ENCODE assay signal across 18 cellular contexts in the genomic region with DNA sequence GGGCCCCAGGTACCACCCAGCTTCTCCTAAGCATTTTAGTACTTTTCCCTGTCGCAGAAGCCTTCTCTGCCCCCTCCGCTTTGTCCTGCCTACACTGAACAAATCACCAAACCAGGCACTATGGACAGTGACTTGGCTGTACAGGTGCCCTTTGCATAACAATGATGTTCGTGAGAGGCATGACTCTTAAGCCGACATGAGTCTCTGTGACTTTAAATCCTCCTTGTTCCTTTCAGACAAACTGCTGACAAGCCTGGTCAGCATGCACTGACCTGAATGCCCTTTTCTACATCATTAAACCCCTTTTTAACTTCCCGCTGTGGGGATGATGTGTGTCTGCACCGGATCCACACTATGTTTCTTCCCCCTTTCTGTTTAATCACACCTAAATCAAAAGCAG. TPM values are rescaled to one million over a fixed set of nuclear protein-coding genes. Genes with fewer than 3 reads are reported as not detected.
A peak's percentile ranks its signal among the peaks of the same experiment; 100 is the strongest.
DNase-seq lines count a peak whose midpoint lies in the region; TF ChIP-seq lines count a peak whose summit lies in the region.
"Had no signal": no experiment of that assay in that cellular context is flagged by ENCODE, and none has a peak within 500 bp of the region (broad histone marks: within the 10 kb centered on the region; RNA-seq: fewer than 3 reads in every experiment).

No MANE protein-coding gene starts in this region.

- no peak overlapping the region for H3K4me3 Mint-ChIP-seq in neural progenitor cell

- peaks cover 45% of the 10 kb centered on the region for H3K4me1 Mint-ChIP-seq in neural progenitor cell

- H3K9me3 ChIP-seq in HAP-1: no peaks in the 10 kb centered on the region
- no peaks in the 10 kb centered on the region for H3K9me3 ChIP-seq in ectodermal cell (ENCODE audit: control insufficient read depth, low read length)
- H3K9me3 ChIP-seq in neural progenitor cell (ENCODE audit: low read depth): no peaks in the 10 kb centered on the region
- H3K9me3 ChIP-seq: BLaER1 treated with 17β-estradiol and CSF1 and Interleukin-3, amounts not matched to agents 10 nM and 100 nM had no signal

- peaks cover 21% of the 10 kb centered on the region for H3F3A ChIP-seq in neural progenitor cell (ENCODE audit: low read depth)

- no peaks in the 10 kb centered on the region for H3K79me2 ChIP-seq in neural progenitor cell (ENCODE audit: low read depth)

- peak overlapping the region; percentile 62 for H3K4me2 ChIP-seq in neural progenitor cell
- H3K4me2 ChIP-seq: BLaER1 treated with 17β-estradiol and CSF1 and Interleukin-3, amounts not matched to agents 10 nM and 100 nM had no signal

- H3K9me3 Mint-ChIP-seq in neural progenitor cell: no peaks in the 10 kb centered on the region

- H3K4me1 ChIP-seq in HAP-1 (peaks cover 19% of the 10 kb centered on the region), ectodermal cell (ENCODE audit: control insufficient read depth, insufficient read depth, low read length) (peaks cover 43% of the 10 kb centered on the region), neural progenitor cell (peaks cover 76% of the 10 kb centered on the region)
- H3K4me1 ChIP-seq: BLaER1 treated with 17β-estradiol and CSF1 and Interleukin-3, amounts not matched to agents 10 nM and 100 nM had no signal

- H3K36me3 Mint-ChIP-seq in neural progenitor cell: no peaks in the 10 kb centered on the region

- no peak overlapping the region for H2AFZ ChIP-seq in neural progenitor cell (replicated peaks)

- H3K27me3 ChIP-seq in HAP-1 (ENCODE audit: low read depth): no peaks in the 10 kb centered on the region
- no peaks in the 10 kb centered on the region for H3K27me3 ChIP-seq in ectodermal cell (ENCODE audit: control insufficient read depth, insufficient read depth, low read length, poor library complexity, severe bottlenecking)
- no peaks in the 10 kb centered on the region for H3K27me3 ChIP-seq in neural progenitor cell
- H3K27me3 ChIP-seq: BLaER1 treated with 17β-estradiol and CSF1 and Interleukin-3, amounts not matched to agents 10 nM and 100 nM had no signal

- H4K20me1 ChIP-seq in neural progenitor cell (ENCODE audit: low read depth): no peaks in the 10 kb centered on the region
- H4K20me1 ChIP-seq: BLaER1 treated with 17β-estradiol and CSF1 and Interleukin-3, amounts not matched to agents 10 nM and 100 nM had no signal

- no peak overlapping the region for H3K9ac ChIP-seq in neural progenitor cell
- H3K9ac ChIP-seq: BLaER1 treated with 17β-estradiol and CSF1 and Interleukin-3, amounts not matched to agents 10 nM and 100 nM had no signal

- no peak overlapping the region for H3K27ac Mint-ChIP-seq in neural progenitor cell

- no peaks in the 10 kb centered on the region for H3K36me3 ChIP-seq in HAP-1 (replicated peaks)
- no peaks in the 10 kb centered on the region for H3K36me3 ChIP-seq in ectodermal cell (ENCODE audit: control insufficient read depth, insufficient read depth, low read length)
- H3K36me3 ChIP-seq in neural progenitor cell: no peaks in the 10 kb centered on the region
- H3K36me3 ChIP-seq: BLaER1 treated with 17β-estradiol and CSF1 and Interleukin-3, amounts not matched to agents 10 nM and 100 nM had no signal

- in situ Hi-C loops in HAP-1 (cut with MboI; ENCODE audit: low sequenced_read_pairs) (no loop called here), ACHN (cut with HindIII; ENCODE audit: low pct_ligation_motif_present, low pct_unique_long_range_greater_than_20kb, low sequenced_read_pairs) (no loop called here)

- peaks cover 6% of the 10 kb centered on the region for H3K27me3 Mint-ChIP-seq in neural progenitor cell (ENCODE audit: insufficient read depth, low read depth)

- TF ChIP-seq CTCF in neural progenitor cell (IDR thresholded peaks at IDR 0.05): no peak

- DNase-seq in HAP-1 (ENCODE audit: low spot score in 2 of 2): peak; percentile 61 to 71
- peak; percentile 37 for DNase-seq in iPS-NIHi11 (ENCODE audit: low spot score)
- peak; percentile 93 for DNase-seq in neural progenitor cell (ENCODE audit: low spot score)
- no peak for DNase-seq in C1 segment of cervical spinal cord (lab: John Stamatoyannopoulos, UW)
- DNase-seq in NCI-H526 (lab: John Stamatoyannopoulos, UW): no peak
- DNase-seq in COLO668 (lab: John Stamatoyannopoulos, UW; ENCODE audit: unreplicated experiment): no peak
- no peak for DNase-seq in ACHN
- DNase-seq: H7; NCI-H187 treated with DMSO at 0.1 percent for 48 hours; NCI-H446; NK-92 treated with Interleukin-12 subunit alpha and Interleukin-12 subunit beta, amount 100 ng/mL, for 24 hours; OCI-M1; RPMI8226; SIG-M5 had no signal

- no peak overlapping the region for H3K4me3 ChIP-seq in HAP-1
- H3K4me3 ChIP-seq in ectodermal cell (ENCODE audit: insufficient read depth, low read depth, low read length): no peak overlapping the region
- H3K4me3 ChIP-seq in neural progenitor cell: no peak overlapping the region
- H3K4me3 ChIP-seq: BLaER1 treated with 17β-estradiol and CSF1 and Interleukin-3, amounts not matched to agents 10 nM and 100 nM had no signal

- H3K27ac ChIP-seq in ectodermal cell (ENCODE audit: insufficient read depth, low read depth, low read length, poor library complexity, severe bottlenecking) (peak overlapping the region; percentile 64), neural progenitor cell (peak overlapping the region; percentile 65)
- H3K27ac ChIP-seq: BLaER1 treated with 17β-estradiol and CSF1 and Interleukin-3, amounts not matched to agents 10 nM and 100 nM had no signal

- WGBS in ectodermal cell, 2 experiments: 5 to 7% methylated on average over 6 of the region's 6 CpGs

RNA-seq across cellular contexts. Expression of gene CAVIN3, which starts 16.6 kb away (rescaled TPM):
- polyA plus RNA-seq in ectodermal cell (2013, experiment 1 of 4): 11.8 TPM
- polyA plus RNA-seq in ectodermal cell (2013, experiment 2 of 4): 12.6 TPM
- polyA plus RNA-seq in ectodermal cell (2013, experiment 3 of 4): 10.5 TPM
- polyA plus RNA-seq in ectodermal cell (2013, experiment 4 of 4): 10.9 TPM
- total RNA-seq in neural progenitor cell (ENCODE audit: low replicate concordance): 2.9 and 12.2 TPM in 2 replicates
- total RNA-seq: HT1080 had no signal

RNA-seq across cellular contexts. Expression of gene CCKBR, which starts 44.0 kb away (rescaled TPM):
- 10.5 TPM for polyA plus RNA-seq in ectodermal cell (2013, experiment 1 of 4)
- 16.2 TPM for polyA plus RNA-seq in ectodermal cell (2013, experiment 2 of 4)
- polyA plus RNA-seq in ectodermal cell (2013, experiment 3 of 4): 8.8 TPM
- 10.5 TPM for polyA plus RNA-seq in ectodermal cell (2013, experiment 4 of 4)
- total RNA-seq in neural progenitor cell (ENCODE audit: low replicate concordance): 8.2 and 14.3 TPM in 2 replicates
- total RNA-seq: Daoy, HT1080 had no signal

Comparison
In these comparisons a context has a peak if more than half of its experiments do, and no peak if none do; other contexts are left out.
1. DNase-seq: peak in HAP-1 (2 of 2), iPS-NIHi11 (single experiment) and neural progenitor cell (single experiment); none in C1 segment of cervical spinal cord (0 of 14), NCI-H526 (0 of 2), COLO668 (single experiment) and ACHN (single experiment).